ENCODE assay signal across 15 cellular contexts in the genomic region with DNA sequence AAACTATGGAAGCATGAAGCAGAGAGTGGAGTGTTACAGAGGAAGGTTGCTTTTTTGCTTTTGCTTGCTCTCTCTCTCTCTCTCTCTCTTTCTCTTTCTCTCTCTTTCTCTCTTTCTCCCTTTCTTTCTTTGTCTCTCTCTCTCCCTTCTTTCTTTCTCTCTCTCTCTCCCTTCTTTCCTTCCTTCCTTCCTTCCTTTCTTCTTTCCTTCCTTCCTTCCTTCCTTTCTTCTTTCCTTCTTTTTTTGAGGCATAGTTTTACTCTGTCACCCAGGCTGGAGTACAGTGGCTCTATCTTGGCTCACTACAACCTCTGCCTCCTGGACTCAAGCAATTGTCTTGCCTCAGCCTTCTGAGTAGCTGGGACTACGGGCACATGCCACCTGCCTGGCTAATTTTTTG. TPM values are rescaled to one million over a fixed set of nuclear protein-coding genes. Genes with fewer than 3 reads are reported as not detected.
DNase-seq lines count a peak whose midpoint lies in the region; ATAC-seq and TF ChIP-seq lines count a peak whose summit lies in the region.
"Had no signal": no experiment of that assay in that cellular context is flagged by ENCODE, and none has a peak within 500 bp of the region (broad histone marks: within the 10 kb centered on the region; RNA-seq: fewer than 3 reads in every experiment).

No MANE protein-coding gene starts in this region.

- H3K36me3 ChIP-seq in heart right ventricle (peaks cover 0 to 29% (median 8%) of the 10 kb centered on the region in 9 donors), left lung (peaks cover 0 to 15% of the 10 kb centered on the region in 2 donors), transverse colon (no peaks in the 10 kb centered on the region)
- H3K36me3 ChIP-seq: colonic mucosa, prostate gland, tibial nerve had no signal

- no peak for TF ChIP-seq CTCF in heart right ventricle (IDR thresholded peaks at IDR 0.05)
- TF ChIP-seq CTCF in activated B cell treated with CpG ODN at 0.5 μM for 24 hours (IDR thresholded peaks at IDR 0.05), result no peak
- TF ChIP-seq CTCF in left lung (IDR thresholded peaks at IDR 0.05), result no peak
- TF ChIP-seq CTCF in transverse colon (IDR thresholded peaks at IDR 0.05), result no peak

- peaks cover 3 to 100% (median 89%) of the 10 kb centered on the region in 9 donors for H3K4me1 ChIP-seq in heart right ventricle
- H3K4me1 ChIP-seq in left lung, result peaks cover 42 to 100% of the 10 kb centered on the region in 2 donors
- H3K4me1 ChIP-seq in transverse colon, result peaks cover 17 to 63% (median 27%) of the 10 kb centered on the region in 4 donors
- H3K4me1 ChIP-seq: colonic mucosa, prostate gland had no signal

- intact Hi-C loops in heart right ventricle (cut with DNase I), result loop anchor here in 3 of 10 donors (5.0 to 10.0 kb wide), 3 partner anchors 56 to 66 kb away; partner anchors contain the start of gene MGP (in 1 of the 3)
- intact Hi-C loops in cardiac septum (cut with DNase I), result loop anchor here (5.0 kb wide), 2 partner anchors 51 to 106 kb away; no protein-coding TSS in a partner anchor
- intact Hi-C loops in activated B cell treated with CpG ODN at 0.5 μM for 24 hours (cut with micrococcal nuclease), result loop anchor here (2.0 to 10.0 kb wide), 4 partner anchors 15 to 759 kb away; partner anchors contain the start of genes C12orf60, ERP27 and WBP11
- intact Hi-C loops in left lung (cut with DNase I), result no loop called here
- intact Hi-C loops in transverse colon (cut with DNase I; ENCODE audit: low total_unique reads), result no loop called here

- no peak for ATAC-seq in heart right ventricle
- no peak for ATAC-seq in activated B cell treated with CpG ODN at 0.5 μM for 24 hours (ENCODE audit: low read depth)
- no peak for ATAC-seq in left lung
- no peak for ATAC-seq in HG03025 (IDR thresholded peaks at IDR 0.05; ENCODE audit: low FRiP score, unreplicated experiment)
- ATAC-seq: left colon, PC-3 had no signal

- POLR2A ChIA-PET in activated B cell treated with CpG ODN at 0.5 μM for 24 hours (lab: Charles Lee), result interaction anchor here (0.6 to 1.9 kb wide), 5 partner anchors 8 to 183 kb away, joined by 3 to 10 read pairs (median 5); a partner anchor contains a TSS

- no peak for TF ChIP-seq EP300 in transverse colon (IDR thresholded peaks at IDR 0.05; ENCODE audit: low read depth)

- peak overlapping the region; percentile 96 for H3K27ac Mint-ChIP-seq in activated B cell treated with CpG ODN at 0.5 μM for 24 hours

- H3K27me3 Mint-ChIP-seq in activated B cell treated with CpG ODN at 0.5 μM for 24 hours, result no peaks in the 10 kb centered on the region

- no peaks in the 10 kb centered on the region for H3K27me3 ChIP-seq in heart right ventricle
- no peaks in the 10 kb centered on the region for H3K27me3 ChIP-seq in left lung
- H3K27me3 ChIP-seq in transverse colon, result no peaks in the 10 kb centered on the region
- H3K27me3 ChIP-seq: colonic mucosa, tibial nerve had no signal

- CTCF ChIA-PET in activated B cell treated with CpG ODN at 0.5 μM for 24 hours (lab: Charles Lee), result no interaction called here

- no peaks in the 10 kb centered on the region for H3K9me3 ChIP-seq in heart right ventricle
- no peaks in the 10 kb centered on the region for H3K9me3 ChIP-seq in left lung
- no peaks in the 10 kb centered on the region for H3K9me3 ChIP-seq in transverse colon
- H3K9me3 ChIP-seq: colonic mucosa, prostate gland, tibial nerve had no signal

- H3K4me3 ChIP-seq in heart right ventricle (peak overlapping the region in 1 of 10 donors; percentile 10), left lung (no peak overlapping the region), transverse colon (no peak overlapping the region)
- H3K4me3 ChIP-seq: colonic mucosa, GM23248, prostate gland, tibial nerve had no signal

- no peak for DNase-seq in heart right ventricle
- no peak for DNase-seq in cardiac septum (ENCODE audit: low spot score)
- no peak for DNase-seq in activated B cell treated with CpG ODN at 0.5 μM for 24 hours
- no peak for DNase-seq in left lung
- no peak for DNase-seq in transverse colon
- DNase-seq in NCI-H82 treated with DMSO at 0.1 percent for 48 hours (lab: John Stamatoyannopoulos, UW; ENCODE audit: unreplicated experiment), result no peak
- DNase-seq in globus pallidus (ENCODE audit: low spot score), result no peak
- DNase-seq: colonic mucosa, foreskin melanocyte, GM23248, left colon, PC-3 had no signal

- peak overlapping the region in 8 of 10 donors; percentile 65 to 95 (median 82) for H3K27ac ChIP-seq in heart right ventricle
- peak overlapping the region; percentile 68 to 98 for H3K27ac ChIP-seq in left lung
- peak overlapping the region; percentile 72 to 78 (median 76) for H3K27ac ChIP-seq in transverse colon
- H3K27ac ChIP-seq: colonic mucosa, GM23248, prostate gland had no signal

- no peaks in the 10 kb centered on the region for H3K9me3 Mint-ChIP-seq in activated B cell treated with CpG ODN at 0.5 μM for 24 hours

- peak overlapping the region; percentile 77 for H3K4me3 Mint-ChIP-seq in activated B cell treated with CpG ODN at 0.5 μM for 24 hours

- peaks cover 98% of the 10 kb centered on the region for H3K4me1 Mint-ChIP-seq in activated B cell treated with CpG ODN at 0.5 μM for 24 hours

- TF ChIP-seq POLR2A in transverse colon (IDR thresholded peaks at IDR 0.05), result no peak

- in situ Hi-C loops in transverse colon (cut with MboI; ENCODE audit: low pct_ligation_motif_present in 1 of 4, low pct_unique_long_range_greater_than_20kb in 1 of 4, low sequenced_read_pairs in 3 of 4), result no loop called here

- peaks cover 62% of the 10 kb centered on the region for H3K36me3 Mint-ChIP-seq in activated B cell treated with CpG ODN at 0.5 μM for 24 hours (ENCODE audit: low read depth)

- 88 to 97% methylated on average over 1 of the region's 1 CpG for WGBS in heart right ventricle, 2 donors
- WGBS in transverse colon (ENCODE audit: low coverage in 1 of 2), 2 donors, result 93% methylated on average over 1 of the region's 1 CpG; no CpG with 5 or more reads in 1 of the 2 donors

RNA-seq across cellular contexts. Expression of gene ARHGDIB, which starts 7.6 kb away (rescaled TPM):
- total RNA-seq in heart right ventricle, result 100 to 1,000 TPM in 1 of 10 donors, 10 to 100 TPM in 9; 28.1 to 150 (median 37.9) TPM
- polyA plus RNA-seq in heart right ventricle, result 100 to 1,000 TPM; 114 to 144 TPM
- 45.1 TPM for total RNA-seq in cardiac septum
- total RNA-seq in activated B cell treated with CpG ODN at 0.5 μM for 24 hours, result 680 and 738 TPM in 2 replicates
- 100 to 1,000 TPM; 168 to 314 TPM for total RNA-seq in left lung
- total RNA-seq in transverse colon, result 10 to 100 TPM; 36.7 to 69.5 (median 48.3) TPM

RNA-seq across cellular contexts. Expression of gene ERP27, which starts 15.4 kb away (rescaled TPM):
- under 1 TPM in 8 of 10 donors, not detected in 2; 0.14 to 0.79 (median 0.28) TPM for total RNA-seq in heart right ventricle
- under 1 TPM; 0.20 to 0.44 TPM for polyA plus RNA-seq in heart right ventricle
- 0.11 TPM for total RNA-seq in cardiac septum
- 3.8 and 5.4 TPM in 2 replicates for total RNA-seq in activated B cell treated with CpG ODN at 0.5 μM for 24 hours
- total RNA-seq in left lung, result 10 to 100 TPM in 1 of 2 donors, 1 to 10 TPM in 1; 5.3 to 16.2 TPM
- total RNA-seq in transverse colon, result 1 to 10 TPM in 1 of 4 donors, under 1 TPM in 1, not detected in 2; 0.64 to 2.6 TPM
- total RNA-seq: GM23248, PC-3, tibial nerve had no signal
- polyA plus RNA-seq: GM23248 had no signal

RNA-seq across cellular contexts. Expression of gene PDE6H, which starts 19.1 kb away (rescaled TPM):
- total RNA-seq in heart right ventricle (not detected), cardiac septum (not detected), activated B cell treated with CpG ODN at 0.5 μM for 24 hours (not detected in 2 replicates), left lung (not detected), transverse colon (not detected)
- not detected for polyA plus RNA-seq in heart right ventricle
- total RNA-seq: colonic mucosa, GM23248, left colon, PC-3, prostate gland, tibial nerve had no signal
- polyA plus RNA-seq: GM23248 had no signal

Comparison
In these comparisons a context has a peak if more than half of its experiments do, and no peak if none do; other contexts are left out.
1. intact Hi-C loops: an anchor here in cardiac septum (5.0 kb wide) and activated B cell treated with CpG ODN at 0.5 μM for 24 hours (2.0 to 10.0 kb wide); none called in left lung and transverse colon.